Comparison of ENCODE assay signal across 8 cellular contexts in the genomic region with DNA sequence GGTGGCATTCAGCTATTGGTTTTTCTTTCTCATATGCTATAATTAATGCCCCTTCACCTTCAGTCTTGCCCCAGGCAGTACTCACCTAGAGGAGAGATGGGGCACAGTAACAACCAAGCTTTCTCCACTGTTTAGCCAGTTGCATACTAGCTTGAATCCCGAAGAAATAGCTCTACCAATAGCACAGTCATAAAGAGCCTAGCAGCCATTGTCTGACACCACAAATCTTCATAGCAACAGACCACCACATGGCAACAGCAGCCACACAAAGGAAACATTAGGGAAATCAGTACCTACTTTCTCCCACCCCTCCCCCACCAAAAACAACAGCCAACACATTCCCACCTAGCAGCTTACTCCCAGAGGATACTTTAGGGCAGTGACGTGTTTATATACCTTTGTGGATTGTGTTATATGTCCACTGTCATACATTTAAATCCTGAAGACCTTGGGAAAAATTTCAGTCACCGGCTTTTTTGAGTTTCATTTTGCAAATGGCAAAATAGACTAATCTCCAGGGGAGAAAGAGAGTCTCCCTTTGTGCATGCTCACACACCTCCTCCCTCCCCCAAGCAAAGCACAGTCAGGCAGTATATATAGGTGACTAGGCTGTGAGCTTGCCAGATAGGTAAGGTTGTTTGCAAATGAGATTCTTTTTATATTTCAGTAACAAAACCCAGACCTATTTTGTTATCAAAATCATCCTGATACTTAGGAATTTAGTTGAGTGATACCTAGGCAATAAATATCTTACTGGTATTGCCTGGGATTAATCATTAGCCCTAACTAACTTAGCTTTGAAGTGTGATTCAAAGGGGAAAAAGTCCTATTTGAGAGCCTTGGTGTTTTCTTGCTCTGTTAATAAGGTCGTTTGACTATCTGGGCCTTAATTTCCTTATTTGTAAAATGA.
DNase-seq lines count a peak whose midpoint lies in the region; ATAC-seq and TF ChIP-seq lines count a peak whose summit lies in the region.

No MANE protein-coding gene starts in this region.

- DNase-seq in GM12865 (ENCODE audit: low read depth) (peak; percentile 88), MV-4-11 (lab: John Stamatoyannopoulos, UW) (peak; percentile 19), astrocyte of the hippocampus (ENCODE audit: low read depth, low spot score) (peak; percentile 86), right lobe of liver (no peak), SKM-1 (lab: John Stamatoyannopoulos, UW; ENCODE audit: unreplicated experiment) (no peak), A172 (ENCODE audit: low spot score) (no peak), tibial artery (no peak)

- ATAC-seq in GM21786 (IDR thresholded peaks at IDR 0.05; ENCODE audit: unreplicated experiment) (peak; percentile 41), right lobe of liver (peak; percentile 11 to 44 (median 16))

- H3K27me3 ChIP-seq in right lobe of liver, result no peaks in the 10 kb centered on the region
- no peaks in the 10 kb centered on the region for H3K27me3 ChIP-seq in tibial artery

- H3K4me1 ChIP-seq in right lobe of liver, result peaks cover 0 to 40% (median 15%) of the 10 kb centered on the region in 4 donors
- H3K4me1 ChIP-seq in tibial artery, result peaks cover 0 to 28% (median 11%) of the 10 kb centered on the region in 4 donors

- H3K4me3 ChIP-seq in GM12865 (ENCODE audit: low read depth, low read length) (peak overlapping the region; percentile 39), right lobe of liver (no peak overlapping the region), tibial artery (no peak overlapping the region)

- intact Hi-C loops in right lobe of liver (cut with DNase I) (no loop called here), tibial artery (cut with DNase I; ENCODE audit: low total_unique reads) (no loop called here)

- no peak for TF ChIP-seq POLR2A in right lobe of liver (IDR thresholded peaks at IDR 0.05)

- H3K27ac ChIP-seq in right lobe of liver (peak overlapping the region in 2 of 3 donors; percentile 13 to 43), tibial artery (no peak overlapping the region)

- WGBS in right lobe of liver (ENCODE audit: insufficient coverage, low coverage, low lambda C conversion rate, missing lambda C conversion rate), result 29% methylated on average over 4 of the region's 4 CpGs

- H3K9me3 ChIP-seq in right lobe of liver, result no peaks in the 10 kb centered on the region
- H3K9me3 ChIP-seq in tibial artery, result no peaks in the 10 kb centered on the region

- TF ChIP-seq CTCF in GM12865 (IDR thresholded peaks at IDR 0.05; ENCODE audit: insufficient read depth, low read depth, low read length, missing control alignments), result no peak
- no peak for TF ChIP-seq CTCF in right lobe of liver (IDR thresholded peaks at IDR 0.05)
- TF ChIP-seq CTCF in tibial artery (IDR thresholded peaks at IDR 0.05), result no peak

- H3K36me3 ChIP-seq in right lobe of liver, result no peaks in the 10 kb centered on the region
- peaks cover 0 to 6% (median 0%) of the 10 kb centered on the region in 3 donors for H3K36me3 ChIP-seq in tibial artery

Comparison
In these comparisons a context has a peak if more than half of its experiments do, and no peak if none do; other contexts are left out.
1. DNase-seq: peak in GM12865 (single experiment), MV-4-11 (single experiment) and astrocyte of the hippocampus (single experiment); none in right lobe of liver (0 of 3), SKM-1 (single experiment), A172 (single experiment) and tibial artery (0 of 2).
2. H3K27ac ChIP-seq: peak in right lobe of liver (2 of 3); none in tibial artery (0 of 2).